In genomic region chr7:101542527-101543241, GRCh38 we compare ENCODE assay signal across 8 cellular contexts.
DNase-seq lines count a peak whose midpoint lies in the region; ATAC-seq and TF ChIP-seq lines count a peak whose summit lies in the region.

No MANE protein-coding gene starts in this region.

- no peak for TF ChIP-seq POLR2A in erythroblast (IDR thresholded peaks at IDR 0.05; ENCODE audit: low read length)

- ATAC-seq in stimulated activated naive CD8-positive, alpha-beta T cell treated with anti-CD3 and anti-CD28 coated beads, Interleukin-15, amount 100 ng/mL, for 72 hours, result peak; percentile 64
- ATAC-seq in HG03196 (IDR thresholded peaks at IDR 0.05; ENCODE audit: unreplicated experiment), result no peak

- H3K27me3 ChIP-seq in neural cell (ENCODE audit: insufficient read depth, low read depth, low read length), result no peaks in the 10 kb centered on the region

- no peak overlapping the region for H3K4me2 ChIP-seq in neural cell (ENCODE audit: low read length)

- DNase-seq in ACHN (peak; percentile 73), GM19238 (ENCODE audit: insufficient read length, low spot score) (peak; percentile 65), NCI-H82 treated with DMSO at 0.1 percent for 48 hours (lab: John Stamatoyannopoulos, UW; ENCODE audit: unreplicated experiment) (peak; percentile 3), erythroblast (lab: John Stamatoyannopoulos, UW) (peak; percentile 37 to 74)
- peak; percentile 81 for DNase-seq in activated CD8-positive, alpha-beta memory T cell treated with anti-CD3 and anti-CD28 coated beads, Interleukin-2, amount 50 U/mL, for 4 hours
- peak; percentile 65 to 70 for DNase-seq in stimulated activated naive CD8-positive, alpha-beta T cell treated with anti-CD3 and anti-CD28 coated beads, Interleukin-15, amount 100 ng/mL, for 72 hours

- H3K4me3 Mint-ChIP-seq in stimulated activated naive CD8-positive, alpha-beta T cell treated with anti-CD3 and anti-CD28 coated beads, Interleukin-15, amount 100 ng/mL, for 72 hours, result no peak overlapping the region

- H3K4me1 Mint-ChIP-seq in stimulated activated naive CD8-positive, alpha-beta T cell treated with anti-CD3 and anti-CD28 coated beads, Interleukin-15, amount 100 ng/mL, for 72 hours, result no peaks in the 10 kb centered on the region

- no peak for TF ChIP-seq EP300 in neural cell (conservative IDR thresholded peaks at IDR 0.05; ENCODE audit: poor library complexity, severe bottlenecking)

- H3K9me2 ChIP-seq in neural cell (ENCODE audit: insufficient read depth, low read length), result no peaks in the 10 kb centered on the region

- H3F3A ChIP-seq in neural cell (ENCODE audit: insufficient read depth, low read length, poor library complexity, severe bottlenecking), result no peaks in the 10 kb centered on the region

- no peaks in the 10 kb centered on the region for H3K9me3 Mint-ChIP-seq in stimulated activated naive CD8-positive, alpha-beta T cell treated with anti-CD3 and anti-CD28 coated beads, Interleukin-15, amount 100 ng/mL, for 72 hours

- no peaks in the 10 kb centered on the region for H3K79me2 ChIP-seq in neural cell (replicated peaks; ENCODE audit: insufficient read depth, low read length)

- H3K4me3 ChIP-seq in neural cell (ENCODE audit: low read length), result no peak overlapping the region

- H4K20me1 ChIP-seq in neural cell (ENCODE audit: insufficient read depth), result no peaks in the 10 kb centered on the region

- H3K9ac ChIP-seq in neural cell (ENCODE audit: low read length), result no peak overlapping the region

- H3K27ac Mint-ChIP-seq in stimulated activated naive CD8-positive, alpha-beta T cell treated with anti-CD3 and anti-CD28 coated beads, Interleukin-15, amount 100 ng/mL, for 72 hours, result no peak overlapping the region

- no peaks in the 10 kb centered on the region for H3K36me3 ChIP-seq in neural cell (ENCODE audit: insufficient read depth, low read length)

- no peak overlapping the region for H3K27ac ChIP-seq in neural cell (ENCODE audit: low read length)

- no peaks in the 10 kb centered on the region for H3K27me3 Mint-ChIP-seq in stimulated activated naive CD8-positive, alpha-beta T cell treated with anti-CD3 and anti-CD28 coated beads, Interleukin-15, amount 100 ng/mL, for 72 hours

- in situ Hi-C loops in ACHN (cut with HindIII; ENCODE audit: low pct_ligation_motif_present, low pct_unique_long_range_greater_than_20kb, low sequenced_read_pairs), result no loop called here

- no peak overlapping the region for H2AFZ ChIP-seq in neural cell (ENCODE audit: low read depth, low read length)

- TF ChIP-seq RAD21 in neural cell (conservative IDR thresholded peaks at IDR 0.05), result peak; percentile 97

- no peaks in the 10 kb centered on the region for H3K9me3 ChIP-seq in neural cell (ENCODE audit: low read length)

- TF ChIP-seq CTCF in neural cell (IDR thresholded peaks at IDR 0.05; ENCODE audit: poor library complexity, severe bottlenecking), result peak; percentile 97

TF ChIP-seq in neural cell, 6 proteins besides CTCF, POLR2A, EP300 and RAD21:
- TF ChIP-seq TAF1 (IDR thresholded peaks at IDR 0.05; ENCODE audit: low read depth) (no peak), SMC3 (conservative IDR thresholded peaks at IDR 0.05; ENCODE audit: poor library complexity) (peak; percentile 98)

Comparison
In these comparisons a context has a peak if more than half of its experiments do, and no peak if none do; other contexts are left out.
1. DNase-seq: peak in every context shown above with its lines; median percentile 81 in activated CD8-positive, alpha-beta memory T cell treated with anti-CD3 and anti-CD28 coated beads, Interleukin-2, amount 50 U/mL, for 4 hours; 73 in ACHN; 68 in stimulated activated naive CD8-positive, alpha-beta T cell treated with anti-CD3 and anti-CD28 coated beads, Interleukin-15, amount 100 ng/mL, for 72 hours; 65 in GM19238; 56 in erythroblast; 3 in NCI-H82 treated with DMSO at 0.1 percent for 48 hours.